ENCODE assay signal across 19 cellular contexts in the genomic region with DNA sequence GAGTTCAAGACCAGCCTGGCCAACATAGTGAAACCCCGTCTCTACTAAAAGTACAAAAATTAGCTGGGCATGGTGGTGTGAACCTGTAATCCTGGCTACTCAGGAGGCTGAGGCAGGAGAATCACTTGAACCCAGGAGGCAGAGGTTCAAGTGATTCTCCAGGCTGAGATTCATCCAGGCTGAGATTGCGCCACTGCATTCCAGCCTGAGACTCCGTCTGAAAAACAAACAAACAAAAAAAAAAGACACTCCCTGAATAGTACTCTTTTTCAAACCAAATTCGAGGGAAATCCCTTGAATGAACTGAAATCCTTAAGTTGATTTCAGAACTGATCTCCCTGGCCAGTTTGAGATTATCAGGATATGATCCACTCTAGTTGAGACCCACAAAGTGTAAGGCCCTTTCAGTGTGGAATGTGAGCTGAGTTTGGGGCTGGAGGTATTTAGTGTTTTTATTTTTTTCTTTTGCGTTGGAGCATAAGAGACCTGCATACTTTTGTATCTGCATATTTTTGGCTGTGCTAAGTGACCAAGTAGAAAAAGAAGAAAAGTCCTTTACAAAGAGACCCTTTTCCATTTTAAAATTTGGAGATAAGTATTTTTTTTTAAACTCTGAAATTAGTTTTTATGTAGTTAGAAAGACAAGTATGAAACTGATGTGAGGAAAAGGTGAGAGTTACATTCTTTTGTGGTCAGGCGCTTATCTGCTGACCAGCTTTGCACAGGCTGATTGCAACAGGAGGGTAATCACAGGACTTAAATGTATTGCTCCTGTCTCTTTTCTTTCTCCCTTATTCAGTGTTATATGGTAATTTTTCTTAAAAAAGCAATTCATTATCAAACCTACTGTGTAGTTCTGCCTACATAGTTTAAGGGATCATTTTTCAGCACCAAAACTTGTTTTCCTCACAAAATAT. TPM values are rescaled to one million over a fixed set of nuclear protein-coding genes. Genes with fewer than 3 reads are reported as not detected.
DNase-seq lines count a peak whose midpoint lies in the region; ATAC-seq and TF ChIP-seq lines count a peak whose summit lies in the region.
"Had no signal": no experiment of that assay in that cellular context is flagged by ENCODE, and none has a peak within 500 bp of the region (broad histone marks: within the 10 kb centered on the region; RNA-seq: fewer than 3 reads in every experiment).

No MANE protein-coding gene starts in this region.

- no peaks in the 10 kb centered on the region for H3K27me3 Mint-ChIP-seq in type B pancreatic cell
- H3K27me3 Mint-ChIP-seq: memory B cell had no signal

- intact Hi-C loops in mammary epithelial cell (cut with micrococcal nuclease): no loop called here

- H3K9me3 Mint-ChIP-seq in type B pancreatic cell: no peaks in the 10 kb centered on the region
- H3K9me3 Mint-ChIP-seq: immature natural killer cell had no signal

- TF ChIP-seq EP300 in Ishikawa (IDR thresholded peaks at IDR 0.05; ENCODE audit: borderline replicate concordance): no peak

- no peak for TF ChIP-seq RAD21 in Ishikawa (IDR thresholded peaks at IDR 0.05; ENCODE audit: low read depth)

- 83% methylated on average over 6 of the region's 6 CpGs for WGBS in mammary epithelial cell (ENCODE audit: low coverage, missing lambda C conversion rate)
- 68% methylated on average over 6 of the region's 6 CpGs for WGBS in smooth muscle cell (ENCODE audit: low lambda C conversion rate)

- TF ChIP-seq CTCF in mammary epithelial cell (conservative IDR thresholded peaks at IDR 0.05 in 1 of 2, IDR thresholded peaks at IDR 0.05 in 1 of 2; ENCODE audit: extremely low read depth in 1 of 2, insufficient read depth in 1 of 2, low read depth in 1 of 2, low read length in 2 of 2) (no peak), type B pancreatic cell (conservative IDR thresholded peaks at IDR 0.05) (no peak), smooth muscle cell (IDR thresholded peaks at IDR 0.05; ENCODE audit: borderline replicate concordance, insufficient read depth, poor library complexity, severe bottlenecking) (no peak)

- in situ Hi-C loops in mammary epithelial cell (cut with MboI; ENCODE audit: low sequenced_read_pairs in 2 of 2): no loop called here

- CTCF ChIA-PET in mammary epithelial cell (lab: Charles Lee; ENCODE audit: low non-redundant PET): no interaction called here

- no peak overlapping the region for H3K4me3 ChIP-seq in mammary epithelial cell (replicated peaks in 1 of 3; ENCODE audit: insufficient read depth in 1 of 3, low read depth in 2 of 3, low read length in 3 of 3)
- no peak overlapping the region for H3K4me3 ChIP-seq in smooth muscle cell

- no peak overlapping the region for H3K27ac ChIP-seq in mammary epithelial cell (ENCODE audit: insufficient read depth, low read depth, low read length)
- H3K27ac ChIP-seq in smooth muscle cell (ENCODE audit: low read depth): no peak overlapping the region
- H3K27ac ChIP-seq: brain microvascular endothelial cell, neutrophil had no signal

- no peaks in the 10 kb centered on the region for H3K27me3 ChIP-seq in mammary epithelial cell (ENCODE audit: insufficient read depth, low read length)
- H3K27me3 ChIP-seq in smooth muscle cell (ENCODE audit: low read depth): no peaks in the 10 kb centered on the region
- H3K27me3 ChIP-seq: brain microvascular endothelial cell, neutrophil had no signal

- H3K9me3 ChIP-seq in mammary epithelial cell (replicated peaks; ENCODE audit: insufficient read depth, low read length) (no peaks in the 10 kb centered on the region), smooth muscle cell (replicated peaks; ENCODE audit: low read depth) (no peaks in the 10 kb centered on the region)
- H3K9me3 ChIP-seq: neutrophil had no signal

- DNase-seq in mammary epithelial cell: peak; percentile 16
- peak; percentile 65 for DNase-seq in iris pigment epithelial cell (ENCODE audit: low read depth)
- DNase-seq in type B pancreatic cell (ENCODE audit: extremely low spot score, unreplicated experiment): no peak
- no peak for DNase-seq in NCI-H187 (lab: John Stamatoyannopoulos, UW)
- DNase-seq in smooth muscle cell (lab: John Stamatoyannopoulos, UW; ENCODE audit: unreplicated experiment): no peak
- DNase-seq: activated CD4-positive, alpha-beta T cell treated with anti-CD3 and anti-CD28 coated beads for 4 hours; activated CD8-positive, alpha-beta memory T cell treated with anti-CD3 and anti-CD28 coated beads, Interleukin-2, amount 50 U/mL, for 4 hours; activated naive CD4-positive, alpha-beta T cell treated with Interleukin-2 at 50 U/mL for 16 hours; brain microvascular endothelial cell; immature natural killer cell; NCI-H1105 treated with DMSO at 0.1 percent for 48 hours; NCI-H345; SHP77 treated with DMSO at 0.1 percent for 48 hours; stimulated activated CD4-positive, alpha-beta T cell treated with anti-CD3 and anti-CD28 coated beads, Interleukin-4, amount 100 ng/mL, for 4 hours; T-helper 9 cell had no signal

- H3K27ac Mint-ChIP-seq in type B pancreatic cell: peak overlapping the region; percentile 3
- H3K27ac Mint-ChIP-seq: immature natural killer cell, memory B cell had no signal

- H3F3A ChIP-seq in smooth muscle cell (ENCODE audit: low read depth): no peaks in the 10 kb centered on the region

- H4K20me1 ChIP-seq in mammary epithelial cell (ENCODE audit: insufficient read depth, low read length) (no peaks in the 10 kb centered on the region), smooth muscle cell (ENCODE audit: low read depth) (no peaks in the 10 kb centered on the region)

- H3K4me1 ChIP-seq in mammary epithelial cell (ENCODE audit: insufficient read depth, low read length) (no peaks in the 10 kb centered on the region), smooth muscle cell (ENCODE audit: low read depth) (peaks cover 8% of the 10 kb centered on the region)

- dilution Hi-C loops in mammary epithelial cell (cut with HindIII; ENCODE audit: low sequenced_read_pairs): no loop called here

- H3K79me2 ChIP-seq in mammary epithelial cell (ENCODE audit: insufficient read depth, low read length) (no peaks in the 10 kb centered on the region), smooth muscle cell (ENCODE audit: low read depth) (no peaks in the 10 kb centered on the region)

- no peak for ATAC-seq in HG02870 (IDR thresholded peaks at IDR 0.05; ENCODE audit: unreplicated experiment)

- H3K4me3 Mint-ChIP-seq in type B pancreatic cell: no peak overlapping the region
- H3K4me3 Mint-ChIP-seq: immature natural killer cell, memory B cell had no signal

- H3K9ac ChIP-seq in mammary epithelial cell (ENCODE audit: insufficient read depth, low read length): no peak overlapping the region
- H3K9ac ChIP-seq in smooth muscle cell (ENCODE audit: low read depth): no peak overlapping the region

- H3K4me2 ChIP-seq in mammary epithelial cell (ENCODE audit: insufficient read depth, low read depth, low read length): no peak overlapping the region
- no peak overlapping the region for H3K4me2 ChIP-seq in smooth muscle cell

- no peaks in the 10 kb centered on the region for H3K36me3 ChIP-seq in mammary epithelial cell (ENCODE audit: insufficient read depth, low read length)
- no peaks in the 10 kb centered on the region for H3K36me3 ChIP-seq in smooth muscle cell (ENCODE audit: low read depth)
- H3K36me3 ChIP-seq: brain microvascular endothelial cell, neutrophil had no signal

- peaks cover 3% of the 10 kb centered on the region for H3K4me1 Mint-ChIP-seq in type B pancreatic cell (ENCODE audit: unreplicated experiment)
- H3K4me1 Mint-ChIP-seq: immature natural killer cell, memory B cell had no signal

- no TSS peak for BruUV-seq in mammary epithelial cell (replicated peaks; lab: Mats Ljungman, UMichigan)

- H2AFZ ChIP-seq in mammary epithelial cell (ENCODE audit: low read depth, low read length): no peak overlapping the region
- H2AFZ ChIP-seq in smooth muscle cell (ENCODE audit: low read depth): no peak overlapping the region

- H3K36me3 Mint-ChIP-seq in type B pancreatic cell: peaks cover 8% of the 10 kb centered on the region
- H3K36me3 Mint-ChIP-seq: immature natural killer cell had no signal

TF ChIP-seq in Ishikawa, 13 proteins besides CTCF, POLR2A, EP300 and RAD21:
- TF ChIP-seq TEAD4 (IDR thresholded peaks at IDR 0.05): peak; percentile 36; the same call in 1 of the 2 replicates
- TF ChIP-seq ZBTB7A (IDR thresholded peaks at IDR 0.05; ENCODE audit: low read depth): no peak
- TF ChIP-seq, protein P1, sequence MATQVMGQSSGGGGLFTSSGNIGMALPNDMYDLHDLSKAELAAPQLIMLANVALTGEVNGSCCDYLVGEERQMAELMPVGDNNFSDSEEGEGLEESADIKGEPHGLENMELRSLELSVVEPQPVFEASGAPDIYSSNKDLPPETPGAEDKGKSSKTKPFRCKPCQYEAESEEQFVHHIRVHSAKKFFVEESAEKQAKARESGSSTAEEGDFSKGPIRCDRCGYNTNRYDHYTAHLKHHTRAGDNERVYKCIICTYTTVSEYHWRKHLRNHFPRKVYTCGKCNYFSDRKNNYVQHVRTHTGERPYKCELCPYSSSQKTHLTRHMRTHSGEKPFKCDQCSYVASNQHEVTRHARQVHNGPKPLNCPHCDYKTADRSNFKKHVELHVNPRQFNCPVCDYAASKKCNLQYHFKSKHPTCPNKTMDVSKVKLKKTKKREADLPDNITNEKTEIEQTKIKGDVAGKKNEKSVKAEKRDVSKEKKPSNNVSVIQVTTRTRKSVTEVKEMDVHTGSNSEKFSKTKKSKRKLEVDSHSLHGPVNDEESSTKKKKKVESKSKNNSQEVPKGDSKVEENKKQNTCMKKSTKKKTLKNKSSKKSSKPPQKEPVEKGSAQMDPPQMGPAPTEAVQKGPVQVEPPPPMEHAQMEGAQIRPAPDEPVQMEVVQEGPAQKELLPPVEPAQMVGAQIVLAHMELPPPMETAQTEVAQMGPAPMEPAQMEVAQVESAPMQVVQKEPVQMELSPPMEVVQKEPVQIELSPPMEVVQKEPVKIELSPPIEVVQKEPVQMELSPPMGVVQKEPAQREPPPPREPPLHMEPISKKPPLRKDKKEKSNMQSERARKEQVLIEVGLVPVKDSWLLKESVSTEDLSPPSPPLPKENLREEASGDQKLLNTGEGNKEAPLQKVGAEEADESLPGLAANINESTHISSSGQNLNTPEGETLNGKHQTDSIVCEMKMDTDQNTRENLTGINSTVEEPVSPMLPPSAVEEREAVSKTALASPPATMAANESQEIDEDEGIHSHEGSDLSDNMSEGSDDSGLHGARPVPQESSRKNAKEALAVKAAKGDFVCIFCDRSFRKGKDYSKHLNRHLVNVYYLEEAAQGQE (IDR thresholded peaks at IDR 0.05; ENCODE audit: low read depth): 0 out of 2 replicates have a peak, but pooled peaks have one; percentile 24
- no peak for TF ChIP-seq NFIC (IDR thresholded peaks at IDR 0.05)
- peak; percentile 47; the same call in 1 of the 2 replicates for TF ChIP-seq CEBPB (IDR thresholded peaks at IDR 0.05)

RNA-seq across cellular contexts. Expression of a gene that starts 42.9 kb away (rescaled TPM):
- total RNA-seq in mammary epithelial cell: under 1 TPM; 0.26 to 0.33 TPM
- 0.32 TPM for polyA plus RNA-seq in mammary epithelial cell
- polyA minus RNA-seq in mammary epithelial cell: not detected
- 9.5 and 30.5 TPM in 2 replicates for total RNA-seq in type B pancreatic cell (ENCODE audit: low replicate concordance)
- total RNA-seq in smooth muscle cell: 1.7 TPM in 1 of 2 replicates, not detected in the other
- polyA plus RNA-seq in smooth muscle cell: 1.8 and 2.1 TPM in 2 replicates
- polyA plus RNA-seq: immature natural killer cell had no signal

Comparison
In these comparisons a context has a peak if more than half of its experiments do, and no peak if none do; other contexts are left out.
1. DNase-seq: peak in mammary epithelial cell (single experiment) and iris pigment epithelial cell (single experiment); none in type B pancreatic cell (single experiment), NCI-H187 (0 of 2) and smooth muscle cell (single experiment).